In the genomic region with DNA sequence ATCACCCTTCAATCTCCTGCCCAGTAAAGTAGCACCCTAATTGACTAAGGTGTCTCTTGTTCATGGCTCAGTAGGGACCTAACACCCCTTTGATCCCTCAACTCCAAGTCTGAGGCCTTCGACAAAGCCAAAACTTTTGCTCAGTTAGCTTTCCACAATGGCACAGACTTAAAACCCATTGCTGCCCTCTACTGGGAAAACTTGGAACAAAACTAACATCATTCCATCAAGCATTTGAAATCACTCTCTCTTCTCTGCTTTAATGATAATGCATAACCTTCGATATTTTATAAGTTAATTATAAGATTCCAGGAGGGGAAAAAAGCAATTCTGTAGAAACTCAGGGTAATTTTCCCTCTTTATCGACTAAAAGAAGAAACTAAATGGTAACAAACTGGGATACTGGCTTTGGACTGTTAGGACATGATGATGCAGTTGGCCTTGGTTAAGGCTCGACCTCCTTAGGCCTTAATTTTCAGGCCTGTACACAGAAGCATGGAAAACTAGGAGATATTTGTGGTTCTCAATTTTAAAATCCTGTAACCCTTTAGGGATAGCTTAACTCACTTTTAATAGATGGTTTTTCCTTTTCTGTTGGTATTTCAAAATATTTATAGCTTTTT, we compare ENCODE assay signal across 8 cellular contexts.
A peak's percentile ranks its signal among the peaks of the same experiment; 100 is the strongest.
DNase-seq lines count a peak whose midpoint lies in the region; ATAC-seq and TF ChIP-seq lines count a peak whose summit lies in the region.

No MANE protein-coding gene starts in this region.

- TF ChIP-seq CTCF in 22Rv1 (IDR thresholded peaks at IDR 0.05), result peak; percentile 52
- peak; percentile 56 for TF ChIP-seq CTCF in HFF-Myc (IDR thresholded peaks at IDR 0.05; ENCODE audit: low read depth, low read length, missing control alignments)

- CTCF ChIA-PET in activated CD8-positive, alpha-beta T cell treated with anti-CD3 and anti-CD28 coated beads, Interleukin-2, amount 10 ng/mL, durations not matched to agents 7 days and 5 days (lab: Charles Lee), result interaction anchor here (0.5 to 4.7 kb wide), 38 partner anchors 9 to 855 kb away, joined by 3 to 27 read pairs (median 4); no protein-coding TSS in a partner anchor

- H3K36me3 Mint-ChIP-seq in activated CD8-positive, alpha-beta T cell treated with anti-CD3 and anti-CD28 coated beads, Interleukin-2, amount 10 ng/mL, durations not matched to agents 7 days and 5 days (ENCODE audit: low read depth), result peaks cover 15% of the 10 kb centered on the region
- peaks cover 9% of the 10 kb centered on the region for H3K36me3 Mint-ChIP-seq in stimulated activated effector memory CD8-positive, alpha-beta T cell treated with anti-CD3 and anti-CD28 coated beads, Interleukin-12 subunit alpha, Interleukin-12 subunit beta, amount 100 ng/mL, for 72 hours

- no CpG with 5 or more reads among the region's 4 CpGs for WGBS in iPS DF 6.9 (ENCODE audit: insufficient coverage, insufficient read length)

- peaks cover under 1% of the 10 kb centered on the region for H3K4me1 Mint-ChIP-seq in activated CD8-positive, alpha-beta T cell treated with anti-CD3 and anti-CD28 coated beads, Interleukin-2, amount 10 ng/mL, durations not matched to agents 7 days and 5 days (ENCODE audit: low read depth)
- peaks cover 5% of the 10 kb centered on the region for H3K4me1 Mint-ChIP-seq in stimulated activated effector memory CD8-positive, alpha-beta T cell treated with anti-CD3 and anti-CD28 coated beads, Interleukin-12 subunit alpha, Interleukin-12 subunit beta, amount 100 ng/mL, for 72 hours

- POLR2A ChIA-PET in activated CD8-positive, alpha-beta T cell treated with anti-CD3 and anti-CD28 coated beads, Interleukin-2, amount 10 ng/mL, durations not matched to agents 7 days and 5 days (lab: Charles Lee), result interaction anchor here (0.7 kb wide), 1 partner anchor 83 kb away, joined by 4 read pairs; no protein-coding TSS in a partner anchor

- H3K9me3 Mint-ChIP-seq in activated CD8-positive, alpha-beta T cell treated with anti-CD3 and anti-CD28 coated beads, Interleukin-2, amount 10 ng/mL, durations not matched to agents 7 days and 5 days (ENCODE audit: insufficient read depth), result no peaks in the 10 kb centered on the region
- no peaks in the 10 kb centered on the region for H3K9me3 Mint-ChIP-seq in stimulated activated effector memory CD8-positive, alpha-beta T cell treated with anti-CD3 and anti-CD28 coated beads, Interleukin-12 subunit alpha, Interleukin-12 subunit beta, amount 100 ng/mL, for 72 hours

- DNase-seq in Daoy (ENCODE audit: low read depth), result peak; percentile 37
- peak; percentile 26 for DNase-seq in HFF-Myc (ENCODE audit: extremely low read depth, low read depth)
- DNase-seq in NCI-H2029 (lab: John Stamatoyannopoulos, UW), result peak; percentile 23
- DNase-seq in activated CD8-positive, alpha-beta T cell treated with anti-CD3 and anti-CD28 coated beads, Interleukin-2, amount 10 ng/mL, durations not matched to agents 7 days and 5 days, result peak; percentile 44
- DNase-seq in iPS DF 6.9 (ENCODE audit: low read depth, low spot score), result peak; percentile 52
- DNase-seq in stimulated activated effector memory CD8-positive, alpha-beta T cell treated with anti-CD3 and anti-CD28 coated beads, Interleukin-12 subunit alpha, Interleukin-12 subunit beta, amount 100 ng/mL, for 72 hours (ENCODE audit: low spot score in 2 of 2), result peak in 1 of 2 donors; percentile 54
- no peak for DNase-seq in activated T-cell treated with anti-CD3 and anti-CD28 coated beads, Interleukin-2, amount 50 U/mL, for 1 hour

- no peaks in the 10 kb centered on the region for H3K27me3 Mint-ChIP-seq in activated CD8-positive, alpha-beta T cell treated with anti-CD3 and anti-CD28 coated beads, Interleukin-2, amount 10 ng/mL, durations not matched to agents 7 days and 5 days (ENCODE audit: low read depth)

- H3K27me3 ChIP-seq in iPS DF 6.9 (ENCODE audit: control insufficient read depth, insufficient read depth, low read length), result no peaks in the 10 kb centered on the region; the same call in 1 of the 2 replicates

- H3K36me3 ChIP-seq in iPS DF 6.9 (ENCODE audit: control insufficient read depth, insufficient read depth, low read length), result no peaks in the 10 kb centered on the region

- no peaks in the 10 kb centered on the region; the same call in 1 of the 2 replicates for H3K4me1 ChIP-seq in iPS DF 6.9 (ENCODE audit: control insufficient read depth, insufficient read depth, low read length)

- H3K27ac ChIP-seq in 22Rv1, result peak overlapping the region; percentile 37; the same call in 1 of the 2 replicates
- H3K27ac ChIP-seq in iPS DF 6.9 (ENCODE audit: low read length), result no peak overlapping the region

- H3K27ac Mint-ChIP-seq in activated CD8-positive, alpha-beta T cell treated with anti-CD3 and anti-CD28 coated beads, Interleukin-2, amount 10 ng/mL, durations not matched to agents 7 days and 5 days, result no peak overlapping the region
- H3K27ac Mint-ChIP-seq in stimulated activated effector memory CD8-positive, alpha-beta T cell treated with anti-CD3 and anti-CD28 coated beads, Interleukin-12 subunit alpha, Interleukin-12 subunit beta, amount 100 ng/mL, for 72 hours, result no peak overlapping the region

- no peak overlapping the region for H3K4me3 Mint-ChIP-seq in activated CD8-positive, alpha-beta T cell treated with anti-CD3 and anti-CD28 coated beads, Interleukin-2, amount 10 ng/mL, durations not matched to agents 7 days and 5 days
- H3K4me3 Mint-ChIP-seq in stimulated activated effector memory CD8-positive, alpha-beta T cell treated with anti-CD3 and anti-CD28 coated beads, Interleukin-12 subunit alpha, Interleukin-12 subunit beta, amount 100 ng/mL, for 72 hours, result no peak overlapping the region

- no peak for ATAC-seq in activated CD8-positive, alpha-beta T cell treated with anti-CD3 and anti-CD28 coated beads, Interleukin-2, amount 10 ng/mL, durations not matched to agents 7 days and 5 days
- peak; percentile 36 for ATAC-seq in stimulated activated effector memory CD8-positive, alpha-beta T cell treated with anti-CD3 and anti-CD28 coated beads, Interleukin-12 subunit alpha, Interleukin-12 subunit beta, amount 100 ng/mL, for 72 hours

- H3K4me3 ChIP-seq in HFF-Myc (replicated peaks; ENCODE audit: low read depth, low read length) (no peak overlapping the region), iPS DF 6.9 (ENCODE audit: low read length) (no peak overlapping the region)

- H3K9me3 ChIP-seq in iPS DF 6.9 (ENCODE audit: control insufficient read depth, insufficient read depth, low read length), result no peaks in the 10 kb centered on the region
